In genomic region chr20:19384940-19385339, GRCh38 we compare ENCODE assay signal across 28 cellular contexts.
"Had no signal": no experiment of that assay in that cellular context is flagged by ENCODE, and none has a peak within 500 bp of the region (broad histone marks: within the 10 kb centered on the region; RNA-seq: fewer than 3 reads in every experiment).

No MANE protein-coding gene starts in this region.

- H3K4me1 ChIP-seq: colonic mucosa, esophagus muscularis mucosa, esophagus squamous epithelium, gastrocnemius medialis, gastroesophageal sphincter, heart left ventricle, heart right ventricle had no signal

- H3K27ac ChIP-seq: colonic mucosa, coronary artery, dorsolateral prefrontal cortex, epithelial cell of prostate, esophagus muscularis mucosa, esophagus squamous epithelium, foreskin keratinocyte, gastrocnemius medialis, gastroesophageal sphincter, heart left ventricle, heart right ventricle had no signal

- DNase-seq: colonic mucosa; cortex of kidney; dermis blood vessel endothelial cell; dorsolateral prefrontal cortex; effector CD4-positive, alpha-beta T cell; effector CD8-positive, alpha-beta T cell; effector memory CD4-positive, alpha-beta T cell; effector memory CD8-positive, alpha-beta T cell; endodermal cell; erythroblast; esophagus squamous epithelium; foreskin fibroblast; foreskin keratinocyte; foreskin melanocyte; gastrocnemius medialis; glutamatergic neuron; head of caudate nucleus; heart left ventricle; heart right ventricle had no signal

- H3K9me3 ChIP-seq: colonic mucosa, esophagus squamous epithelium, gastrocnemius medialis had no signal

- H3K27me3 ChIP-seq: colonic mucosa, esophagus muscularis mucosa, esophagus squamous epithelium, gastrocnemius medialis, gastroesophageal sphincter, heart left ventricle, heart right ventricle had no signal

- H3K36me3 ChIP-seq: colonic mucosa, esophagus muscularis mucosa, esophagus squamous epithelium, gastrocnemius medialis, gastroesophageal sphincter, heart left ventricle, heart right ventricle had no signal

- ATAC-seq: effector memory CD8-positive, alpha-beta T cell; esophagus mucosa; foreskin keratinocyte; gastrocnemius medialis; gastroesophageal sphincter; heart left ventricle; heart right ventricle had no signal

- H3K4me3 ChIP-seq: colonic mucosa, coronary artery, dorsolateral prefrontal cortex, esophagus muscularis mucosa, esophagus squamous epithelium, gastrocnemius medialis, gastroesophageal sphincter, heart left ventricle, heart right ventricle had no signal

- FAIRE-seq: colon, endometrium, endothelial cell of umbilical vein, frontal cortex had no signal
